Comparison of ENCODE assay signal across 8 cellular contexts in genomic region chr15:30903497-30904187, GRCh38. TPM values are rescaled to one million over a fixed set of nuclear protein-coding genes. Genes with fewer than 3 reads are reported as not detected.
DNase-seq lines count a peak whose midpoint lies in the region; ATAC-seq and TF ChIP-seq lines count a peak whose summit lies in the region.

Gene FAN1, plus strand, starts transcription at chr15:30903915. Its CDS starts 749 bp downstream, at chr15:30904664.

- peak; percentile 90 for ATAC-seq in HG03460 (IDR thresholded peaks at IDR 0.05; ENCODE audit: unreplicated experiment)

- peak within 1 kb of the TSS; percentile 73 to 88 (median 78) for H3K4me3 ChIP-seq in BLaER1 treated with 17β-estradiol and CSF1 and Interleukin-3, amounts not matched to agents 10 nM and 100 nM
- H3K4me3 ChIP-seq in OCI-LY3 (ENCODE audit: low read length) (peak within 1 kb of the TSS; percentile 87), esophagus (ENCODE audit: low read depth in 1 of 2, low read length in 2 of 2) (peak within 1 kb of the TSS; percentile 54 to 77), mucosa of stomach (ENCODE audit: low read length) (peak within 1 kb of the TSS; percentile 52)

- peak; percentile 17; the same call in 1 of the 2 replicates for TF ChIP-seq CTCF in OCI-LY3 (IDR thresholded peaks at IDR 0.05; ENCODE audit: low read depth, low read length)

- H3K9me3 Mint-ChIP-seq in activated T-cell treated with anti-CD3 and anti-CD28 coated beads, Interleukin-2, amount 50 U/mL, for 24 hours: no peaks in the 10 kb centered on the region

- peaks cover 77% of the 10 kb centered on the region for H3K36me3 Mint-ChIP-seq in activated T-cell treated with anti-CD3 and anti-CD28 coated beads, Interleukin-2, amount 50 U/mL, for 24 hours (ENCODE audit: low read depth)

- peak; percentile 76 for DNase-seq in GM19240 (ENCODE audit: insufficient read length, low spot score)
- DNase-seq in activated T-cell treated with anti-CD3 and anti-CD28 coated beads, Interleukin-2, amount 50 U/mL, for 24 hours: peak; percentile 86
- DNase-seq in stimulated activated CD8-positive, alpha-beta memory T cell treated with anti-CD3 and anti-CD28 coated beads, Interleukin-4, amount 100 ng/mL, for 48 hours: peak; percentile 87

- H4K20me1 ChIP-seq in BLaER1 treated with 17β-estradiol and CSF1 and Interleukin-3, amounts not matched to agents 10 nM and 100 nM: no peaks in the 10 kb centered on the region
- no peaks in the 10 kb centered on the region for H4K20me1 ChIP-seq in OCI-LY3 (ENCODE audit: insufficient read depth, low read length)

- H3K27me3 Mint-ChIP-seq in activated T-cell treated with anti-CD3 and anti-CD28 coated beads, Interleukin-2, amount 50 U/mL, for 24 hours: no peaks in the 10 kb centered on the region

- peak within 1 kb of the TSS; percentile 86 for H3K27ac Mint-ChIP-seq in activated T-cell treated with anti-CD3 and anti-CD28 coated beads, Interleukin-2, amount 50 U/mL, for 24 hours

- 0 to 1% methylated on average over 54 to 65 of the region's 65 CpGs for WGBS in esophagus, 2 donors

- peak within 1 kb of the TSS; percentile 26 to 83 (median 77); a peak in 21 of 22 replicates for H3K27ac ChIP-seq in BLaER1 treated with 17β-estradiol and CSF1 and Interleukin-3, amounts not matched to agents 10 nM and 100 nM
- no peak within 1 kb of the TSS for H3K27ac ChIP-seq in OCI-LY3 (ENCODE audit: low read length)
- peak within 1 kb of the TSS; percentile 50 to 68 for H3K27ac ChIP-seq in esophagus (ENCODE audit: low read depth in 2 of 2, low read length in 1 of 2)

- peaks cover 0 to 13% (median 5%) of the 10 kb centered on the region in 11 experiments; a peak in 14 of 22 replicates for H3K36me3 ChIP-seq in BLaER1 treated with 17β-estradiol and CSF1 and Interleukin-3, amounts not matched to agents 10 nM and 100 nM
- H3K36me3 ChIP-seq in OCI-LY3 (replicated peaks; ENCODE audit: low read depth, low read length) (peaks cover 4% of the 10 kb centered on the region), esophagus (ENCODE audit: control insufficient read depth in 2 of 2, insufficient read depth in 2 of 2, low read length in 1 of 2) (no peaks in the 10 kb centered on the region), mucosa of stomach (ENCODE audit: control insufficient read depth, insufficient read depth, low read length) (no peaks in the 10 kb centered on the region)

- H2AFZ ChIP-seq in OCI-LY3 (ENCODE audit: low read depth, low read length): peak within 1 kb of the TSS; percentile 78

- peak within 1 kb of the TSS; percentile 85 for H3K4me3 Mint-ChIP-seq in activated T-cell treated with anti-CD3 and anti-CD28 coated beads, Interleukin-2, amount 50 U/mL, for 24 hours

- H3K4me1 ChIP-seq in BLaER1 treated with 17β-estradiol and CSF1 and Interleukin-3, amounts not matched to agents 10 nM and 100 nM: peaks cover 20 to 41% (median 32%) of the 10 kb centered on the region in 10 experiments
- H3K4me1 ChIP-seq in OCI-LY3 (ENCODE audit: low read length) (peaks cover 11% of the 10 kb centered on the region), esophagus (ENCODE audit: control insufficient read depth in 2 of 2, insufficient read depth in 2 of 2, low read length in 1 of 2) (no peaks in the 10 kb centered on the region), mucosa of stomach (ENCODE audit: control insufficient read depth, insufficient read depth, low read length) (peaks cover 5% of the 10 kb centered on the region)

- peak within 1 kb of the TSS; percentile 82 to 98 (median 87) for H3K4me2 ChIP-seq in BLaER1 treated with 17β-estradiol and CSF1 and Interleukin-3, amounts not matched to agents 10 nM and 100 nM
- H3K4me2 ChIP-seq in OCI-LY3 (ENCODE audit: low read length): peak within 1 kb of the TSS; percentile 70

- no peaks in the 10 kb centered on the region for H3K79me2 ChIP-seq in OCI-LY3 (ENCODE audit: low read length)

- no peaks in the 10 kb centered on the region for H3K9me3 ChIP-seq in BLaER1 treated with 17β-estradiol and CSF1 and Interleukin-3, amounts not matched to agents 10 nM and 100 nM (replicated peaks in 1 of 11)
- H3K9me3 ChIP-seq in OCI-LY3 (ENCODE audit: insufficient read depth, low read length) (no peaks in the 10 kb centered on the region), esophagus (ENCODE audit: control insufficient read depth in 2 of 2, insufficient read depth in 1 of 2, low read depth in 1 of 2, low read length in 1 of 2) (no peaks in the 10 kb centered on the region), mucosa of stomach (ENCODE audit: control insufficient read depth, low read length) (no peaks in the 10 kb centered on the region)

- peak within 1 kb of the TSS; percentile 74 to 88 (median 81) for H3K9ac ChIP-seq in BLaER1 treated with 17β-estradiol and CSF1 and Interleukin-3, amounts not matched to agents 10 nM and 100 nM
- H3K9ac ChIP-seq in OCI-LY3 (ENCODE audit: low read length) (peak within 1 kb of the TSS; percentile 71), mucosa of stomach (ENCODE audit: low read length) (peak within 1 kb of the TSS; percentile 54)

- peaks cover 47% of the 10 kb centered on the region for H3K4me1 Mint-ChIP-seq in activated T-cell treated with anti-CD3 and anti-CD28 coated beads, Interleukin-2, amount 50 U/mL, for 24 hours (ENCODE audit: low read depth)

- H3K27me3 ChIP-seq in BLaER1 treated with 17β-estradiol and CSF1 and Interleukin-3, amounts not matched to agents 10 nM and 100 nM: no peaks in the 10 kb centered on the region
- H3K27me3 ChIP-seq in OCI-LY3 (ENCODE audit: low read depth, low read length) (no peaks in the 10 kb centered on the region), esophagus (ENCODE audit: control insufficient read depth in 1 of 2, insufficient read depth in 2 of 2, low read length in 2 of 2) (no peaks in the 10 kb centered on the region), mucosa of stomach (ENCODE audit: control insufficient read depth, insufficient read depth, low read length) (no peaks in the 10 kb centered on the region)

RNA-seq across cellular contexts. Expression of gene FAN1, which starts in this region (rescaled TPM):
- polyA plus RNA-seq in esophagus: 1 to 10 TPM; 6.6 to 8.3 TPM
